14 cellular contexts compared by ENCODE assay signal in genomic region chr1:47656719-47657685, GRCh38.
A peak's percentile ranks its signal among the peaks of the same experiment; 100 is the strongest.
DNase-seq lines count a peak whose midpoint lies in the region; ATAC-seq and TF ChIP-seq lines count a peak whose summit lies in the region.
"Had no signal": no experiment of that assay in that cellular context is flagged by ENCODE, and none has a peak within 500 bp of the region (broad histone marks: within the 10 kb centered on the region; RNA-seq: fewer than 3 reads in every experiment).

No MANE protein-coding gene starts in this region.

- WGBS in lower leg skin, 2 donors, result 71 to 74% methylated on average over 18 of the region's 18 CpGs

- intact Hi-C loops in lower leg skin (cut with DNase I; ENCODE audit: low total_unique reads), result no loop called here

- H3K4me3 ChIP-seq in SJSA1, result no peak overlapping the region
- H3K4me3 ChIP-seq in lower leg skin (ENCODE audit: low read depth, poor library complexity, severe bottlenecking), result no peak overlapping the region
- H3K4me3 ChIP-seq: SK-N-MC had no signal

- H3K4me1 ChIP-seq in SJSA1 (replicated peaks), result peaks cover 27% of the 10 kb centered on the region
- H3K4me1 ChIP-seq: foreskin keratinocyte had no signal

- TF ChIP-seq CTCF in lower leg skin (IDR thresholded peaks at IDR 0.05), result no peak

- ATAC-seq in GM18861 (IDR thresholded peaks at IDR 0.05; ENCODE audit: unreplicated experiment) (no peak), HG03280 (IDR thresholded peaks at IDR 0.05; ENCODE audit: unreplicated experiment) (no peak)
- no peak for ATAC-seq in stimulated activated naive CD8-positive, alpha-beta T cell treated with anti-CD3 and anti-CD28 coated beads, Interleukin-15, Interleukin-2, amounts not matched to agents 100 U/mL and 50 U/mL, for 24 hours
- ATAC-seq: foreskin keratinocyte had no signal

- H3K9me3 ChIP-seq in SJSA1 (replicated peaks), result no peaks in the 10 kb centered on the region

- no peaks in the 10 kb centered on the region for H3K27me3 ChIP-seq in SJSA1 (replicated peaks)

- H3K36me3 ChIP-seq in SJSA1, result no peaks in the 10 kb centered on the region

- peak overlapping the region; percentile 33 for H3K27ac ChIP-seq in SJSA1
- H3K27ac ChIP-seq: foreskin keratinocyte, SK-N-MC had no signal

- TF ChIP-seq POLR2A in lower leg skin (IDR thresholded peaks at IDR 0.05), result no peak

- DNase-seq in SJSA1 (ENCODE audit: low read depth in 1 of 2, low spot score in 2 of 2) (peak; percentile 75 to 82), fibroblast of gingiva (ENCODE audit: low read depth) (peak; percentile 85), lower leg skin (ENCODE audit: low spot score in 2 of 2) (peak; percentile 47 to 86), superior temporal gyrus (ENCODE audit: extremely low spot score) (peak; percentile 20), NCI-H526 (lab: John Stamatoyannopoulos, UW) (no peak)
- DNase-seq in stimulated activated naive CD8-positive, alpha-beta T cell treated with anti-CD3 and anti-CD28 coated beads, Interleukin-15, Interleukin-2, amounts not matched to agents 100 U/mL and 50 U/mL, for 24 hours, result no peak
- DNase-seq: activated B cell treated with CpG ODN at 0.5 μM for 24 hours, activated T-cell treated with anti-CD3 and anti-CD28 coated beads for 4 hours, foreskin keratinocyte, NCI-H1105 treated with DMSO at 0.1 percent for 48 hours, NCI-H69 had no signal

Comparison
In these comparisons a context has a peak if more than half of its experiments do, and no peak if none do; other contexts are left out.
1. DNase-seq: peak in SJSA1 (2 of 2), fibroblast of gingiva (single experiment), lower leg skin (2 of 2) and superior temporal gyrus (single experiment); none in NCI-H526 (0 of 2) and stimulated activated naive CD8-positive, alpha-beta T cell treated with anti-CD3 and anti-CD28 coated beads, Interleukin-15, Interleukin-2, amounts not matched to agents 100 U/mL and 50 U/mL, for 24 hours (single experiment).